12 cellular contexts compared by ENCODE assay signal in genomic region chr2:179059026-179059680, GRCh38.
DNase-seq lines count a peak whose midpoint lies in the region; ATAC-seq, FAIRE-seq and TF ChIP-seq lines count a peak whose summit lies in the region.
"Had no signal": no experiment of that assay in that cellular context is flagged by ENCODE, and none has a peak within 500 bp of the region (broad histone marks: within the 10 kb centered on the region; RNA-seq: fewer than 3 reads in every experiment).

No MANE protein-coding gene starts in this region.

- DNase-seq in NCI-H1048 (lab: John Stamatoyannopoulos, UW) (no peak), activated gamma-delta T cell treated with Interleukin-2 at 50 U/mL for 16 hours (no peak), HTR-8/SVneo (ENCODE audit: insufficient read length, low spot score) (no peak), NCI-H748 (lab: John Stamatoyannopoulos, UW; ENCODE audit: unreplicated experiment) (no peak)
- DNase-seq: cerebellar nuclear complex; NCI-H1417 treated with DMSO at 0.1 percent for 48 hours; stimulated activated CD4-positive, alpha-beta T cell treated with anti-CD3 and anti-CD28 coated beads, Interleukin-12 subunit alpha, Interleukin-12 subunit beta, amount 100 ng/mL, for 4 hours had no signal

- H3K36me3 ChIP-seq in BLaER1 treated with 17β-estradiol and CSF1 and Interleukin-3, amounts not matched to agents 10 nM and 100 nM, result no peaks in the 10 kb centered on the region
- no peaks in the 10 kb centered on the region for H3K36me3 ChIP-seq in OCI-LY3 (replicated peaks; ENCODE audit: low read depth, low read length)

- no peak overlapping the region; the same call in 1 of the 2 replicates for H2AFZ ChIP-seq in OCI-LY3 (ENCODE audit: low read depth, low read length)

- H3K27ac ChIP-seq in BLaER1 treated with 17β-estradiol and CSF1 and Interleukin-3, amounts not matched to agents 10 nM and 100 nM, result peak overlapping the region in 2 of 11 experiments; percentile 13 to 42; a peak in 4 of 22 replicates
- H3K27ac ChIP-seq in OCI-LY3 (ENCODE audit: low read length), result peak overlapping the region; percentile 58
- H3K27ac ChIP-seq: SK-N-MC had no signal

- ATAC-seq in GM19463 (IDR thresholded peaks at IDR 0.05; ENCODE audit: unreplicated experiment) (peak; percentile 88), HG03066 (IDR thresholded peaks at IDR 0.05; ENCODE audit: low read depth, unreplicated experiment) (peak; percentile 95)

- no peak for FAIRE-seq in HTR-8/SVneo (lab: Jason Lieb, UNC)

- no peaks in the 10 kb centered on the region for H3K79me2 ChIP-seq in OCI-LY3 (ENCODE audit: low read length)

- H3K4me2 ChIP-seq in BLaER1 treated with 17β-estradiol and CSF1 and Interleukin-3, amounts not matched to agents 10 nM and 100 nM, result peak overlapping the region; percentile 31 to 75 (median 54); a peak in 16 of 22 replicates
- peak overlapping the region; percentile 46 for H3K4me2 ChIP-seq in OCI-LY3 (ENCODE audit: low read length)

- H4K20me1 ChIP-seq in BLaER1 treated with 17β-estradiol and CSF1 and Interleukin-3, amounts not matched to agents 10 nM and 100 nM, result no peaks in the 10 kb centered on the region
- no peaks in the 10 kb centered on the region for H4K20me1 ChIP-seq in OCI-LY3 (ENCODE audit: insufficient read depth, low read length)

- H3K4me3 ChIP-seq in BLaER1 treated with 17β-estradiol and CSF1 and Interleukin-3, amounts not matched to agents 10 nM and 100 nM, result no peak overlapping the region
- no peak overlapping the region for H3K4me3 ChIP-seq in OCI-LY3 (ENCODE audit: low read length)
- H3K4me3 ChIP-seq: SK-N-MC had no signal

- H3K27me3 ChIP-seq in BLaER1 treated with 17β-estradiol and CSF1 and Interleukin-3, amounts not matched to agents 10 nM and 100 nM, result no peaks in the 10 kb centered on the region
- H3K27me3 ChIP-seq in OCI-LY3 (ENCODE audit: low read depth, low read length), result no peaks in the 10 kb centered on the region

- H3K4me1 ChIP-seq in BLaER1 treated with 17β-estradiol and CSF1 and Interleukin-3, amounts not matched to agents 10 nM and 100 nM, result peaks cover 13 to 26% (median 22%) of the 10 kb centered on the region in 10 experiments
- H3K4me1 ChIP-seq in OCI-LY3 (ENCODE audit: low read length), result peaks cover 18% of the 10 kb centered on the region

- TF ChIP-seq CTCF in OCI-LY3 (IDR thresholded peaks at IDR 0.05; ENCODE audit: low read depth, low read length), result no peak

- no peak overlapping the region for H3K9ac ChIP-seq in BLaER1 treated with 17β-estradiol and CSF1 and Interleukin-3, amounts not matched to agents 10 nM and 100 nM
- 0 out of 2 replicates have a peak overlapping the region, but pooled peaks have one; percentile 6 for H3K9ac ChIP-seq in OCI-LY3 (ENCODE audit: low read length)

- no peaks in the 10 kb centered on the region for H3K9me3 ChIP-seq in BLaER1 treated with 17β-estradiol and CSF1 and Interleukin-3, amounts not matched to agents 10 nM and 100 nM (replicated peaks in 1 of 11)
- no peaks in the 10 kb centered on the region for H3K9me3 ChIP-seq in OCI-LY3 (ENCODE audit: insufficient read depth, low read length)
